In the genomic region with DNA sequence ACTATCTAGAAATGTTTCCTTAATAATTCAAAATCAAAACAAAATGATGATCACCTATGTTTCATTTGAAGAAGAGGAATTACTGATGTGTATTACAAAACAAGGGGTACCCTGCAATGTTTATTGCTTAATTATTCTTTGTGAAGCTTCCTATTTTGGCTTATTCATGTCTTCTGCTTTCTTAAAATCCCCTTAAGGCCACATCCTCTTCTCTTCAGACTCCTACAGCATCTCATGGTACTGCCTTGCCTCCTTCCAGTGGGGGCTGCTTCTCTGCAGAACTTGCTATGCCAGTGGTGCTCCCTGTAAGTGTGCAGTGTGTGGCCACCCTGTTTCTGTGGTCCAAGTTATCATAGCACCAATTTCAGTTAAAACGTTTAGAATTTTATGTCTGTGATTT, we compare ENCODE assay signal across 8 cellular contexts. TPM values are rescaled to one million over a fixed set of nuclear protein-coding genes. Genes with fewer than 3 reads are reported as not detected.
A peak's percentile ranks its signal among the peaks of the same experiment; 100 is the strongest.
DNase-seq lines count a peak whose midpoint lies in the region; ATAC-seq and TF ChIP-seq lines count a peak whose summit lies in the region.

No MANE protein-coding gene starts in this region.

- CTCF ChIA-PET in MCF 10A (lab: Yijun Ruan, JAX) = no interaction called here
- CTCF ChIA-PET in activated CD4-positive, alpha-beta memory T cell treated with anti-CD3 and anti-CD28 coated beads for 36 hours (lab: Charles Lee) = no interaction called here
- CTCF ChIA-PET in OCI-LY7 (lab: Charles Lee; ENCODE audit: unreplicated experiment) = no interaction called here

- H3K36me3 ChIP-seq in breast epithelium (no peaks in the 10 kb centered on the region), OCI-LY7 (ENCODE audit: insufficient read depth, low read length) (no peaks in the 10 kb centered on the region)

- H3K79me2 ChIP-seq in OCI-LY7 (ENCODE audit: insufficient read depth, low read depth, low read length) = no peaks in the 10 kb centered on the region

- H3K27ac ChIP-seq in breast epithelium (peak overlapping the region in 1 of 2 donors; percentile 9), OCI-LY7 (ENCODE audit: low read depth, low read length, poor library complexity, severe bottlenecking) (no peak overlapping the region)

- H3K4me3 Mint-ChIP-seq in MCF 10A (ENCODE audit: unreplicated experiment) = no peak overlapping the region
- no peak overlapping the region for H3K4me3 Mint-ChIP-seq in activated CD4-positive, alpha-beta memory T cell treated with anti-CD3 and anti-CD28 coated beads for 36 hours
- H3K4me3 Mint-ChIP-seq in stimulated activated naive CD8-positive, alpha-beta T cell treated with anti-CD3 and anti-CD28 coated beads, Interleukin-15, amount 100 ng/mL, for 72 hours = peak overlapping the region; percentile 50 to 61

- peak; percentile 58 for ATAC-seq in HG03066 (IDR thresholded peaks at IDR 0.05; ENCODE audit: low read depth, unreplicated experiment)
- ATAC-seq in stimulated activated naive CD8-positive, alpha-beta T cell treated with anti-CD3 and anti-CD28 coated beads, Interleukin-15, amount 100 ng/mL, for 72 hours = peak; percentile 78

- no peaks in the 10 kb centered on the region for H3K9me2 ChIP-seq in OCI-LY7 (ENCODE audit: insufficient read depth, low read length)

- H3K4me1 ChIP-seq in breast epithelium = no peaks in the 10 kb centered on the region
- H3K4me1 ChIP-seq in OCI-LY7 (ENCODE audit: insufficient read depth, low read length, poor library complexity, severe bottlenecking) = no peaks in the 10 kb centered on the region

- BruUV-seq in MCF 10A (replicated peaks; lab: Mats Ljungman, UMichigan) = no TSS peak
- no TSS peak for BruUV-seq in OCI-LY7 (replicated peaks; lab: Mats Ljungman, UMichigan)

- intact Hi-C loops in MCF 10A (cut with micrococcal nuclease) = no loop called here
- intact Hi-C loops in breast epithelium (cut with DNase I; ENCODE audit: low total_unique reads) = no loop called here
- intact Hi-C loops in activated CD4-positive, alpha-beta memory T cell treated with anti-CD3 and anti-CD28 coated beads for 36 hours (cut with micrococcal nuclease) = loop anchor here (5.0 kb wide), 1 partner anchor 110 kb away; no protein-coding TSS in a partner anchor
- intact Hi-C loops in OCI-LY7 (cut with micrococcal nuclease; ENCODE audit: unreplicated experiment) = no loop called here

- H3K9me3 ChIP-seq in breast epithelium (no peaks in the 10 kb centered on the region), OCI-LY7 (ENCODE audit: low read length) (no peaks in the 10 kb centered on the region)

- H3K27me3 ChIP-seq in breast epithelium = no peaks in the 10 kb centered on the region

- TF ChIP-seq CTCF in MCF 10A (IDR thresholded peaks at IDR 0.05; ENCODE audit: unreplicated experiment) (no peak), breast epithelium (IDR thresholded peaks at IDR 0.05) (no peak), OCI-LY7 (conservative IDR thresholded peaks at IDR 0.05; ENCODE audit: low read length) (no peak)

- H3K4me3 ChIP-seq in breast epithelium = no peak overlapping the region
- no peak overlapping the region for H3K4me3 ChIP-seq in OCI-LY7 (ENCODE audit: low read depth, low read length, poor library complexity, severe bottlenecking)

- POLR2A ChIA-PET in MCF 10A (lab: Yijun Ruan, JAX) = no interaction called here
- POLR2A ChIA-PET in activated CD4-positive, alpha-beta memory T cell treated with anti-CD3 and anti-CD28 coated beads for 36 hours (lab: Charles Lee) = no interaction called here
- POLR2A ChIA-PET in OCI-LY7 (lab: Charles Lee) = no interaction called here

- DNase-seq in MCF 10A (ENCODE audit: unreplicated experiment) = peak; percentile 17
- DNase-seq in breast epithelium (ENCODE audit: low spot score in 2 of 2) = no peak
- peak; percentile 9 for DNase-seq in activated CD4-positive, alpha-beta memory T cell treated with anti-CD3 and anti-CD28 coated beads for 36 hours
- DNase-seq in stimulated activated naive CD8-positive, alpha-beta T cell treated with anti-CD3 and anti-CD28 coated beads, Interleukin-15, amount 100 ng/mL, for 72 hours = peak in 1 of 2 donors; percentile 22
- DNase-seq in DMS 273 treated with DMSO at 0.1 percent for 48 hours (lab: John Stamatoyannopoulos, UW) = no peak
- DNase-seq in OCI-LY7 (ENCODE audit: low spot score) = no peak
- no peak for DNase-seq in central memory CD4-positive, alpha-beta T cell

- H3K27ac Mint-ChIP-seq in MCF 10A (ENCODE audit: low read depth, unreplicated experiment) = peak overlapping the region; percentile 93
- no peak overlapping the region for H3K27ac Mint-ChIP-seq in activated CD4-positive, alpha-beta memory T cell treated with anti-CD3 and anti-CD28 coated beads for 36 hours
- H3K27ac Mint-ChIP-seq in stimulated activated naive CD8-positive, alpha-beta T cell treated with anti-CD3 and anti-CD28 coated beads, Interleukin-15, amount 100 ng/mL, for 72 hours = peak overlapping the region in 1 of 2 donors; percentile 93

- H2AFZ ChIP-seq in OCI-LY7 (ENCODE audit: low read length) = no peak overlapping the region

- no peaks in the 10 kb centered on the region for H3K9me3 Mint-ChIP-seq in MCF 10A (ENCODE audit: unreplicated experiment)
- H3K9me3 Mint-ChIP-seq in activated CD4-positive, alpha-beta memory T cell treated with anti-CD3 and anti-CD28 coated beads for 36 hours = no peaks in the 10 kb centered on the region
- H3K9me3 Mint-ChIP-seq in stimulated activated naive CD8-positive, alpha-beta T cell treated with anti-CD3 and anti-CD28 coated beads, Interleukin-15, amount 100 ng/mL, for 72 hours = no peaks in the 10 kb centered on the region

- no peaks in the 10 kb centered on the region for H3K36me3 Mint-ChIP-seq in MCF 10A (ENCODE audit: insufficient read depth, unreplicated experiment)
- H3K36me3 Mint-ChIP-seq in activated CD4-positive, alpha-beta memory T cell treated with anti-CD3 and anti-CD28 coated beads for 36 hours = no peaks in the 10 kb centered on the region

- no peaks in the 10 kb centered on the region for H4K20me1 ChIP-seq in OCI-LY7 (ENCODE audit: insufficient read depth, low read length)

- H3K27me3 Mint-ChIP-seq in MCF 10A (ENCODE audit: insufficient read depth, unreplicated experiment) = no peaks in the 10 kb centered on the region
- no peaks in the 10 kb centered on the region for H3K27me3 Mint-ChIP-seq in activated CD4-positive, alpha-beta memory T cell treated with anti-CD3 and anti-CD28 coated beads for 36 hours
- no peaks in the 10 kb centered on the region for H3K27me3 Mint-ChIP-seq in stimulated activated naive CD8-positive, alpha-beta T cell treated with anti-CD3 and anti-CD28 coated beads, Interleukin-15, amount 100 ng/mL, for 72 hours

- peaks cover 10% of the 10 kb centered on the region for H3K4me1 Mint-ChIP-seq in MCF 10A (ENCODE audit: insufficient read depth, unreplicated experiment)
- H3K4me1 Mint-ChIP-seq in activated CD4-positive, alpha-beta memory T cell treated with anti-CD3 and anti-CD28 coated beads for 36 hours (ENCODE audit: low read depth) = peaks cover 20% of the 10 kb centered on the region
- peaks cover 25% of the 10 kb centered on the region for H3K4me1 Mint-ChIP-seq in stimulated activated naive CD8-positive, alpha-beta T cell treated with anti-CD3 and anti-CD28 coated beads, Interleukin-15, amount 100 ng/mL, for 72 hours

- no peak overlapping the region for H3K4me2 ChIP-seq in OCI-LY7 (ENCODE audit: low read length)

- TF ChIP-seq POLR2A in breast epithelium (IDR thresholded peaks at IDR 0.05) = no peak

RNA-seq across cellular contexts. Expression of a gene that starts 35.0 kb away (rescaled TPM):
- total RNA-seq in MCF 10A (2022) (2.7 and 3.9 TPM in 2 replicates), breast epithelium (10 to 100 TPM; 11.5 to 17.7 (median 15.5) TPM), OCI-LY7 (2022) (3.0 and 4.4 TPM in 2 replicates)
- 1 to 10 TPM; 1.0 to 1.8 TPM for total RNA-seq in activated CD4-positive, alpha-beta memory T cell treated with anti-CD3 and anti-CD28 coated beads for 36 hours
- 3.2 and 11.2 TPM in 2 replicates for total RNA-seq in OCI-LY7 (2014; rRNA removed; shearing (Covaris generic))

RNA-seq across cellular contexts. Expression of a gene that starts 42.2 kb away (rescaled TPM):
- total RNA-seq in MCF 10A (2022) (not detected in 2 replicates), breast epithelium (10 to 100 TPM; 17.4 to 62.1 (median 23.3) TPM), OCI-LY7 (2022) (0.30 and 0.72 TPM in 2 replicates)
- under 1 TPM; 0.55 to 0.65 TPM for total RNA-seq in activated CD4-positive, alpha-beta memory T cell treated with anti-CD3 and anti-CD28 coated beads for 36 hours
- 0.06 and 0.13 TPM in 2 replicates for total RNA-seq in OCI-LY7 (2014; rRNA removed; shearing (Covaris generic))

Comparison
In these comparisons a context has a peak if more than half of its experiments do, and no peak if none do; other contexts are left out.
1. DNase-seq: peak in MCF 10A (single experiment) and activated CD4-positive, alpha-beta memory T cell treated with anti-CD3 and anti-CD28 coated beads for 36 hours (single experiment); none in breast epithelium (0 of 2), DMS 273 treated with DMSO at 0.1 percent for 48 hours (single experiment), OCI-LY7 (single experiment) and central memory CD4-positive, alpha-beta T cell (single experiment).
2. RNA of a gene that starts 42.2 kb away (total RNA-seq): 17.4 to 62.1 TPM in breast epithelium; 0.06 to 0.72 TPM in OCI-LY7, 0.55 to 0.65 TPM in activated CD4-positive, alpha-beta memory T cell treated with anti-CD3 and anti-CD28 coated beads for 36 hours and not detected in MCF 10A; every median in the first group is over 10 times any median in the second.
3. H3K4me3 Mint-ChIP-seq: peak in stimulated activated naive CD8-positive, alpha-beta T cell treated with anti-CD3 and anti-CD28 coated beads, Interleukin-15, amount 100 ng/mL, for 72 hours (2 of 2); none in MCF 10A (single experiment) and activated CD4-positive, alpha-beta memory T cell treated with anti-CD3 and anti-CD28 coated beads for 36 hours (single experiment).